11 cellular contexts compared by ENCODE assay signal in genomic region chr3:124431585-124431984, GRCh38.
"Had no signal": no experiment of that assay in that cellular context is flagged by ENCODE, and none has a peak within 500 bp of the region (broad histone marks: within the 10 kb centered on the region; RNA-seq: fewer than 3 reads in every experiment).

No MANE protein-coding gene starts in this region.

- DNase-seq: GM23248, GOT3, H7, H9, HCEC 1CT, HFFc6 had no signal

- H3K9me3 Mint-ChIP-seq: GM23338, H9, HFFc6 had no signal

- H3K27ac ChIP-seq: GM23248 had no signal

- H3K27ac Mint-ChIP-seq: GM23338, H9, HFFc6 had no signal

- H3K4me2 ChIP-seq: GM23338 had no signal

- H3K4me1 Mint-ChIP-seq: GM23338, H9 had no signal

- ATAC-seq: GM23338, HCT116 had no signal

- H3K9ac ChIP-seq: GM23248 had no signal

- H3K9me3 ChIP-seq: HAP-1 had no signal

- FAIRE-seq: H1, H54 had no signal

- H3K36me3 ChIP-seq: HAP-1 had no signal

- H2AFZ ChIP-seq: GM23248, GM23338 had no signal

- H3K4me3 ChIP-seq: GM23248, GM23338, HAP-1 had no signal

- H3K4me3 Mint-ChIP-seq: GM23338, H9, HFFc6 had no signal
